In the genomic region with DNA sequence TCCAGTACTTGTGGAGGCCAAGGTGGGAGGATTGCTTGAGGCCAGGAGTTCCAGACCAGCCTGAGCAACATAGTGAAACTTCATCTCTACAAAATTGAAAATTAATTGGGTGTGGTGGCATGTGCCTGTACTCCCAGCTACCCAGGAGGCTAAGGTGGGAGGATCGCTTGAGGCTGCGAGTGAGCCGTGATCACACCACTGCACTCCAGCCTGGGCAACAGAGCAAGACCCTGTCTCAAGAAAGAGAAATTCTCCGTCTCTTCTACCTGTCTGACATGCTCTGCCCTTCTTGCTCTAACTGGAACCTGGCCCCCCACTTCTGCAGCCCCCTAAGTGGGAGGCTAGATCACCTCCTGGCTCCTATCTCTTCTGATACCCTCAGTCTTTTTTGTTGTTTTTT, we compare ENCODE assay signal across 25 cellular contexts. TPM values are rescaled to one million over a fixed set of nuclear protein-coding genes. Genes with fewer than 3 reads are reported as not detected.
"Had no signal": no experiment of that assay in that cellular context is flagged by ENCODE, and none has a peak within 500 bp of the region (broad histone marks: within the 10 kb centered on the region; RNA-seq: fewer than 3 reads in every experiment).

No MANE protein-coding gene starts in this region.

- H3K9ac ChIP-seq: neural progenitor cell, parathyroid adenoma had no signal

- ATAC-seq: effector memory CD8-positive, alpha-beta T cell; left lobe of liver; mucosa of descending colon; natural killer cell treated with Interleukin-12 subunit alpha and Interleukin-12 subunit beta and Interleukin-15 and Interleukin-18, amount 100 ng/mL, for 72 hours; stimulated activated naive B cell treated with anti-CD40 and anti-IgM and Interleukin-4, amounts not matched to agents 10 μg/mL and 1 μg/mL and 100 μg/mL, for 72 hours had no signal

- H3K27ac ChIP-seq: colonic mucosa, neural progenitor cell, parathyroid adenoma, right lobe of liver, thoracic aorta, tibial nerve, upper lobe of left lung had no signal

- H2AFZ ChIP-seq: neural progenitor cell, parathyroid adenoma had no signal

- H3K9me3 ChIP-seq: colonic mucosa, mucosa of descending colon, right lobe of liver, thoracic aorta, tibial nerve, upper lobe of left lung had no signal

- H3K4me3 ChIP-seq: colonic mucosa, lung, mucosa of descending colon, neural progenitor cell, right lobe of liver, thoracic aorta, tibial nerve, upper lobe of left lung had no signal

- H3K27me3 ChIP-seq: colonic mucosa, neural progenitor cell, right lobe of liver, tibial nerve, upper lobe of left lung had no signal

- H3K27ac Mint-ChIP-seq: immature natural killer cell; mesothelial cell of epicardium; natural killer cell treated with Interleukin-12 subunit alpha and Interleukin-12 subunit beta and Interleukin-15 and Interleukin-18, amount 100 ng/mL, for 72 hours; neural progenitor cell; progenitor cell of endocrine pancreas; stimulated activated naive B cell treated with anti-CD40 and anti-IgM and Interleukin-4, amounts not matched to agents 10 μg/mL and 1 μg/mL and 100 μg/mL, for 72 hours; stimulated activated naive CD8-positive, alpha-beta T cell treated with anti-CD3 and anti-CD28 coated beads, Interleukin-15, Interleukin-2, amounts not matched to agents 100 ng/mL and 50 ng/mL, for 24 hours had no signal

- H3K4me3 Mint-ChIP-seq: effector memory CD8-positive, alpha-beta T cell; immature natural killer cell; mesothelial cell of epicardium; natural killer cell treated with Interleukin-12 subunit alpha and Interleukin-12 subunit beta and Interleukin-15 and Interleukin-18, amount 100 ng/mL, for 72 hours; neural progenitor cell; stimulated activated naive B cell treated with anti-CD40 and anti-IgM and Interleukin-4, amounts not matched to agents 10 μg/mL and 1 μg/mL and 100 μg/mL, for 72 hours; stimulated activated naive CD8-positive, alpha-beta T cell treated with anti-CD3 and anti-CD28 coated beads, Interleukin-15, Interleukin-2, amounts not matched to agents 100 ng/mL and 50 ng/mL, for 24 hours had no signal

- H3K4me1 ChIP-seq: colonic mucosa, neural progenitor cell, parathyroid adenoma, right lobe of liver, tibial nerve had no signal

- H3K4me2 ChIP-seq: neural progenitor cell had no signal

- H3K9me3 Mint-ChIP-seq: effector memory CD8-positive, alpha-beta T cell; immature natural killer cell; mesothelial cell of epicardium; naive B cell; natural killer cell treated with Interleukin-12 subunit alpha and Interleukin-12 subunit beta and Interleukin-15 and Interleukin-18, amount 100 ng/mL, for 72 hours; neural progenitor cell; stimulated activated naive B cell treated with anti-CD40 and anti-IgM and Interleukin-4, amounts not matched to agents 10 μg/mL and 1 μg/mL and 100 μg/mL, for 72 hours; stimulated activated naive CD8-positive, alpha-beta T cell treated with anti-CD3 and anti-CD28 coated beads, Interleukin-15, Interleukin-2, amounts not matched to agents 100 ng/mL and 50 ng/mL, for 24 hours had no signal

- H3K27me3 Mint-ChIP-seq: effector memory CD8-positive, alpha-beta T cell; naive B cell; natural killer cell treated with Interleukin-12 subunit alpha and Interleukin-12 subunit beta and Interleukin-15 and Interleukin-18, amount 100 ng/mL, for 72 hours; progenitor cell of endocrine pancreas; stimulated activated naive B cell treated with anti-CD40 and anti-IgM and Interleukin-4, amounts not matched to agents 10 μg/mL and 1 μg/mL and 100 μg/mL, for 72 hours; stimulated activated naive CD8-positive, alpha-beta T cell treated with anti-CD3 and anti-CD28 coated beads, Interleukin-15, Interleukin-2, amounts not matched to agents 100 ng/mL and 50 ng/mL, for 24 hours had no signal

- H3K79me2 ChIP-seq: parathyroid adenoma had no signal

- H3K4me1 Mint-ChIP-seq: mesothelial cell of epicardium had no signal

- DNase-seq: colonic mucosa; effector memory CD8-positive, alpha-beta T cell; hypothalamus; immature natural killer cell; mesenchymal stem cell; mucosa of descending colon; naive B cell; right lobe of liver; small intestine; stimulated activated CD4-positive, alpha-beta T cell treated with anti-CD3 and anti-CD28 coated beads, Interleukin-15, amount 100 ng/mL, for 24 hours; stimulated activated CD4-positive, alpha-beta T cell treated with anti-CD3 and anti-CD28 coated beads, Interleukin-2, amount 100 ng/mL, for 48 hours; stimulated activated naive B cell treated with anti-CD40 and anti-IgM and Interleukin-4, amounts not matched to agents 10 μg/mL and 1 μg/mL and 100 μg/mL, for 72 hours; upper lobe of left lung had no signal

RNA-seq across cellular contexts. Expression of a gene that starts 8.6 kb away (rescaled TPM):
- total RNA-seq: dermis microvascular lymphatic vessel endothelial cell, fibroblast of villous mesenchyme had no signal
